Comparison of ENCODE assay signal across 1 cellular context in the genomic region with DNA sequence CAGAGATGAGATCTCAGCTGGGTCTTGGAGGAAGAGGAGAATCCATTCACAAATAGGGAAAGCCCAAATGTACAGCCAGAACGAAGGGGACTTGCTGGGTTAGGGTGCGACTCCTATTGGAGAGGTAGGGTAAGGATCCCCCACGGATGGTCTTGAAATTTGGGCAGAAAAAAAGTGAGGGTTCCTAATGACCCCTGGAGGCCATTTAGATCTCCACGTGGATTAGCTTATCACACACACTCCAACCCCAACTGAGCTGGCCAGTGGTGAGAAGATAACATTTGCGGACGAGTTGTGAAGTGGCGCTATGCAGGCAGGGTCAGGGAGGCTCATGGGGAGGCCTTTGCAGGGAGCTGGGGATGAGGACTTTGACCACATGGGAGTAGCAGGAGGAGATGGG.
TF ChIP-seq lines count a peak whose summit lies in the region.

No MANE protein-coding gene starts in this region.

TF ChIP-seq in K562, 482 proteins besides CTCF, POLR2A, EP300 and RAD21:
- TF ChIP-seq, protein P1, sequence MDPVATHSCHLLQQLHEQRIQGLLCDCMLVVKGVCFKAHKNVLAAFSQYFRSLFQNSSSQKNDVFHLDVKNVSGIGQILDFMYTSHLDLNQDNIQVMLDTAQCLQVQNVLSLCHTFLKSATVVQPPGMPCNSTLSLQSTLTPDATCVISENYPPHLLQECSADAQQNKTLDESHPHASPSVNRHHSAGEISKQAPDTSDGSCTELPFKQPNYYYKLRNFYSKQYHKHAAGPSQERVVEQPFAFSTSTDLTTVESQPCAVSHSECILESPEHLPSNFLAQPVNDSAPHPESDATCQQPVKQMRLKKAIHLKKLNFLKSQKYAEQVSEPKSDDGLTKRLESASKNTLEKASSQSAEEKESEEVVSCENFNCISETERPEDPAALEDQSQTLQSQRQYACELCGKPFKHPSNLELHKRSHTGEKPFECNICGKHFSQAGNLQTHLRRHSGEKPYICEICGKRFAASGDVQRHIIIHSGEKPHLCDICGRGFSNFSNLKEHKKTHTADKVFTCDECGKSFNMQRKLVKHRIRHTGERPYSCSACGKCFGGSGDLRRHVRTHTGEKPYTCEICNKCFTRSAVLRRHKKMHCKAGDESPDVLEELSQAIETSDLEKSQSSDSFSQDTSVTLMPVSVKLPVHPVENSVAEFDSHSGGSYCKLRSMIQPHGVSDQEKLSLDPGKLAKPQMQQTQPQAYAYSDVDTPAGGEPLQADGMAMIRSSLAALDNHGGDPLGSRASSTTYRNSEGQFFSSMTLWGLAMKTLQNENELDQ (CRISPR knock-in tag; IDR thresholded peaks at IDR 0.05; ENCODE audit: borderline replicate concordance), result no peak
- TF ChIP-seq ZNF146 (CRISPR knock-in tag; IDR thresholded peaks at IDR 0.05; ENCODE audit: unreplicated experiment) (no peak), MAFK (IDR thresholded peaks at IDR 0.05; ENCODE audit: low read length) (no peak), TEAD4 (IDR thresholded peaks at IDR 0.05; ENCODE audit: low read length) (peak; percentile 46; the same call in 1 of the 2 replicates), TEAD4 (CRISPR knock-in tag; IDR thresholded peaks at IDR 0.05; ENCODE audit: borderline replicate concordance) (no peak), EGR1 (conservative IDR thresholded peaks at IDR 0.05) (no peak), EHMT2 (IDR thresholded peaks at IDR 0.05) (peak; percentile 35; the same call in 1 of the 2 replicates), L3MBTL2 (IDR thresholded peaks at IDR 0.05) (no peak), ARID1B (IDR thresholded peaks at IDR 0.05) (peak; percentile 42; the same call in 1 of the 2 replicates), CBFA2T3 (IDR thresholded peaks at IDR 0.05) (peak; percentile 48), TAL1 (IDR thresholded peaks at IDR 0.05) (peak; percentile 57; the same call in 1 of the 2 replicates), KDM4B (IDR thresholded peaks at IDR 0.05; ENCODE audit: borderline replicate concordance in 2 of 2, low read depth in 1 of 2) (no peak)
TF ChIP-seq in K562: peak in this region for 5.
